In genomic region chr5:61706751-61707150, GRCh38 we compare ENCODE assay signal across 1 cellular context.
TF ChIP-seq lines count a peak whose summit lies in the region.

No MANE protein-coding gene starts in this region.

TF ChIP-seq in HepG2, 621 proteins besides CTCF, POLR2A, EP300 and RAD21 (continued from another document):
- TF ChIP-seq, protein P1, sequence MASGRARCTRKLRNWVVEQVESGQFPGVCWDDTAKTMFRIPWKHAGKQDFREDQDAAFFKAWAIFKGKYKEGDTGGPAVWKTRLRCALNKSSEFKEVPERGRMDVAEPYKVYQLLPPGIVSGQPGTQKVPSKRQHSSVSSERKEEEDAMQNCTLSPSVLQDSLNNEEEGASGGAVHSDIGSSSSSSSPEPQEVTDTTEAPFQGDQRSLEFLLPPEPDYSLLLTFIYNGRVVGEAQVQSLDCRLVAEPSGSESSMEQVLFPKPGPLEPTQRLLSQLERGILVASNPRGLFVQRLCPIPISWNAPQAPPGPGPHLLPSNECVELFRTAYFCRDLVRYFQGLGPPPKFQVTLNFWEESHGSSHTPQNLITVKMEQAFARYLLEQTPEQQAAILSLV (CRISPR knock-in tag; IDR thresholded peaks at IDR 0.05; ENCODE audit: borderline replicate concordance), result no peak
- TF ChIP-seq ZUFSP (CRISPR knock-in tag; IDR thresholded peaks at IDR 0.05; ENCODE audit: borderline replicate concordance), result no peak
